Comparison of ENCODE assay signal across 8 cellular contexts in genomic region chr3:114213669-114214541, GRCh38. TPM values are rescaled to one million over a fixed set of nuclear protein-coding genes. Genes with fewer than 3 reads are reported as not detected.
DNase-seq lines count a peak whose midpoint lies in the region; ATAC-seq, FAIRE-seq and TF ChIP-seq lines count a peak whose summit lies in the region.

No MANE protein-coding gene starts in this region.

- no peaks in the 10 kb centered on the region for H3K27me3 ChIP-seq in liver (ENCODE audit: control insufficient read depth in 4 of 4, insufficient read depth in 4 of 4, low read length in 3 of 4)
- H3K27me3 ChIP-seq in HepG2 (ENCODE audit: control insufficient read depth in 1 of 2, insufficient read depth in 2 of 2, low read length in 2 of 2) = peaks cover 0 to 10% of the 10 kb centered on the region in 2 experiments; a peak in 1 of 5 replicates

- peak overlapping the region; percentile 39 to 46 for H3K27ac ChIP-seq in liver (ENCODE audit: low read depth in 1 of 2, low read length in 2 of 2)
- H3K27ac ChIP-seq in HepG2 (ENCODE audit: extremely low read length, insufficient read depth, low read length) = no peak overlapping the region

- DNase-seq in HepG2 (ENCODE audit: low spot score) (no peak), NOMO-1 treated with DMSO at 0.1 percent for 48 hours (lab: John Stamatoyannopoulos, UW; ENCODE audit: unreplicated experiment) (peak; percentile 84), left ventricle myocardium superior (no peak), posterior vena cava (ENCODE audit: low spot score) (no peak)
- peak; percentile 80 to 82 for DNase-seq in activated T-cell treated with anti-CD3 and anti-CD28 coated beads, Interleukin-2, amount 50 U/mL, for 48 hours
- peak; percentile 61 to 69 (median 62) for DNase-seq in stimulated activated CD4-positive, alpha-beta T cell treated with anti-CD3 and anti-CD28 coated beads, Interleukin-12 subunit alpha, Interleukin-12 subunit beta, amount 100 ng/mL, for 48 hours (ENCODE audit: low read depth in 2 of 3, low spot score in 1 of 3)

- TF ChIP-seq POLR2A in HepG2 (IDR thresholded peaks at IDR 0.05; ENCODE audit: insufficient read depth in 1 of 2, low read depth in 2 of 2, low read length in 2 of 2) = no peak

- intact Hi-C loops in HepG2 (cut with micrococcal nuclease; ENCODE audit: unreplicated experiment) = no loop called here
- intact Hi-C loops in left ventricle myocardium superior (cut with micrococcal nuclease) = no loop called here
- intact Hi-C loops in posterior vena cava (cut with DNase I) = no loop called here

- no peak for FAIRE-seq in HepG2 (lab: Jason Lieb, UNC)

- H3K4me2 ChIP-seq in HepG2 (ENCODE audit: low read depth, low read length) = no peak overlapping the region

- no peak overlapping the region for H2AFZ ChIP-seq in HepG2 (ENCODE audit: low read length)

- H3K79me2 ChIP-seq in HepG2 (ENCODE audit: insufficient read depth, low read length) = no peaks in the 10 kb centered on the region

- TF ChIP-seq RAD21 in liver (IDR thresholded peaks at IDR 0.05) (peak in 1 of 2 donors; percentile 15), HepG2 (CRISPR knock-in tag; IDR thresholded peaks at IDR 0.05) (no peak)

- 27% methylated on average over 18 of the region's 18 CpGs for WGBS in liver
- 23% methylated on average over 17 of the region's 18 CpGs for WGBS in HepG2 (ENCODE audit: low lambda C conversion rate)

- in situ Hi-C loops in HepG2 (cut with HindIII; ENCODE audit: extremely low pct_ligation_motif_present, low pct_unique_long_range_greater_than_20kb) = no loop called here

- no peak for TF ChIP-seq EP300 in HepG2 (IDR thresholded peaks at IDR 0.05; ENCODE audit: low read depth in 2 of 2, low read length in 2 of 2)
- no peak for TF ChIP-seq EP300 in HepG2 (CRISPR knock-in tag; IDR thresholded peaks at IDR 0.05; ENCODE audit: borderline replicate concordance)

- no TSS peak for BruUV-seq in HepG2 (replicated peaks; lab: Mats Ljungman, UMichigan)

- H3K9ac ChIP-seq in liver (ENCODE audit: low read depth in 1 of 2, low read length in 2 of 2) = peak overlapping the region in 1 of 2 donors; percentile 43
- no peak overlapping the region for H3K9ac ChIP-seq in HepG2 (ENCODE audit: insufficient read depth, low read depth, low read length)

- POLR2A ChIA-PET in HepG2 (lab: Yijun Ruan, JAX) = no interaction called here

- H3K4me1 ChIP-seq in liver (ENCODE audit: control insufficient read depth in 4 of 4, insufficient read depth in 4 of 4, low read length in 3 of 4) (no peaks in the 10 kb centered on the region), HepG2 (ENCODE audit: insufficient read depth, low read length) (no peaks in the 10 kb centered on the region)

- H4K20me1 ChIP-seq in HepG2 (ENCODE audit: insufficient read depth, low read length) = no peaks in the 10 kb centered on the region

- no peaks in the 10 kb centered on the region for H3K36me3 ChIP-seq in liver (ENCODE audit: control insufficient read depth in 4 of 4, insufficient read depth in 3 of 4, low read depth in 1 of 4, low read length in 3 of 4)
- no peaks in the 10 kb centered on the region for H3K36me3 ChIP-seq in HepG2 (replicated peaks in 1 of 2; ENCODE audit: control insufficient read depth in 1 of 2, insufficient read depth in 2 of 2, low read length in 2 of 2)

- CTCF ChIA-PET in HepG2 (lab: Yijun Ruan, JAX; ENCODE audit: low intra/inter-chr PET ratio, low total read pairs) = no interaction called here

- no peaks in the 10 kb centered on the region for H3K9me3 ChIP-seq in liver (ENCODE audit: control insufficient read depth in 4 of 4, low read length in 3 of 4)
- H3K9me3 ChIP-seq in HepG2 (ENCODE audit: low read length) = no peaks in the 10 kb centered on the region

- TF ChIP-seq CTCF in liver (IDR thresholded peaks at IDR 0.05; ENCODE audit: low read depth, low read length, missing input control) (no peak), HepG2 (CRISPR knock-in tag; IDR thresholded peaks at IDR 0.05) (no peak)

- no peak; the same call in 2 of the 3 replicates for ATAC-seq in HepG2
- peak; percentile 84 for ATAC-seq in HG02973 (IDR thresholded peaks at IDR 0.05; ENCODE audit: unreplicated experiment)
- ATAC-seq in left ventricle myocardium superior = peak; percentile 44

- H3K4me3 ChIP-seq in liver (ENCODE audit: low read depth in 1 of 3, low read length in 3 of 3) (no peak overlapping the region), HepG2 (replicated peaks in 1 of 3; ENCODE audit: insufficient read depth in 1 of 3, low read depth in 2 of 3, low read length in 3 of 3) (no peak overlapping the region)

TF ChIP-seq in liver, 16 proteins besides CTCF, POLR2A, EP300 and RAD21 (continues in another document):
- TF ChIP-seq NR2F2 (IDR thresholded peaks at IDR 0.05) = no peak

TF ChIP-seq in HepG2, 621 proteins besides CTCF, POLR2A, EP300 and RAD21:
- TF ChIP-seq TBP (CRISPR knock-in tag; IDR thresholded peaks at IDR 0.05) (no peak), RELA (CRISPR knock-in tag; IDR thresholded peaks at IDR 0.05) (no peak), ZNF34 (CRISPR knock-in tag; IDR thresholded peaks at IDR 0.05; ENCODE audit: borderline replicate concordance) (no peak), TBX2 (CRISPR knock-in tag; IDR thresholded peaks at IDR 0.05; ENCODE audit: borderline replicate concordance) (no peak), ZNF160 (CRISPR knock-in tag; IDR thresholded peaks at IDR 0.05) (no peak), ZNF501 (CRISPR knock-in tag; IDR thresholded peaks at IDR 0.05) (no peak), ATF3 (CRISPR knock-in tag; IDR thresholded peaks at IDR 0.05) (no peak), CAMTA2 (CRISPR knock-in tag; IDR thresholded peaks at IDR 0.05; ENCODE audit: borderline replicate concordance) (no peak), HHEX (CRISPR knock-in tag; IDR thresholded peaks at IDR 0.05) (no peak), RFX1 (IDR thresholded peaks at IDR 0.05) (no peak), NPAS2 (CRISPR knock-in tag; IDR thresholded peaks at IDR 0.05; ENCODE audit: borderline replicate concordance) (no peak), ZNF343 (CRISPR knock-in tag; IDR thresholded peaks at IDR 0.05) (no peak)

RNA-seq across cellular contexts. Expression of gene ZNF80, which starts 23.5 kb away (rescaled TPM):
- total RNA-seq in liver (not detected), HepG2 (2016; rRNA removed; fragmentation: Illumina TruSeq; extraction: Trizol) (not detected in 2 replicates), left ventricle myocardium superior (not detected), posterior vena cava (not detected)
- polyA plus RNA-seq in liver (under 1 TPM in 1 of 2 donors, not detected in 1; 0.06 TPM), HepG2 (2011; rRNA removed) (0.03 TPM in 1 of 2 replicates, not detected in the other)
- not detected in 2 replicates for total RNA-seq in HepG2 (2016; cell fraction: cytosol; rRNA removed; fragmentation: Illumina TruSeq; extraction: Trizol; ENCODE audit: low read depth)
- not detected in 2 replicates for total RNA-seq in HepG2 (2016; cell fraction: insoluble cytoplasmic fraction; rRNA removed; fragmentation: Illumina TruSeq; extraction: Trizol)
- total RNA-seq in HepG2 (2016; cell fraction: membrane; rRNA removed; fragmentation: Illumina TruSeq; extraction: Trizol) = not detected in 2 replicates
- total RNA-seq in HepG2 (2016; cell fraction: nucleus; rRNA removed; fragmentation: Illumina TruSeq; extraction: Trizol) = not detected in 2 replicates
- polyA plus RNA-seq in HepG2 (2011; cell fraction: cytosol; rRNA removed) = not detected in 2 replicates
- not detected in 2 replicates for polyA plus RNA-seq in HepG2 (2011; cell fraction: nucleus; rRNA removed)
- polyA plus RNA-seq in HepG2 (2012) = not detected in 2 replicates
- polyA plus RNA-seq in HepG2 (2016; cell fraction: cytosol; fragmentation: Illumina TruSeq; extraction: Trizol; ENCODE audit: low read depth) = not detected in 2 replicates
- polyA plus RNA-seq in HepG2 (2016; cell fraction: insoluble cytoplasmic fraction; fragmentation: Illumina TruSeq; extraction: Trizol; ENCODE audit: low read depth) = not detected in 2 replicates
- polyA plus RNA-seq in HepG2 (2016; cell fraction: membrane; fragmentation: Illumina TruSeq; extraction: Trizol; ENCODE audit: low read depth) = not detected in 2 replicates
- polyA plus RNA-seq in HepG2 (2016; cell fraction: nucleus; fragmentation: Illumina TruSeq; extraction: Trizol; ENCODE audit: insufficient read depth, low read depth) = not detected in 2 replicates
- 0.14 TPM in 1 of 2 replicates, not detected in the other for polyA minus RNA-seq in HepG2 (2011; rRNA and poly(A)+ RNA removed; ENCODE audit: low replicate concordance)
- not detected in 2 replicates for polyA minus RNA-seq in HepG2 (2011; cell fraction: cytosol; rRNA and poly(A)+ RNA removed)
- polyA minus RNA-seq in HepG2 (2011; cell fraction: nucleus; rRNA and poly(A)+ RNA removed) = not detected in 2 replicates

RNA-seq across cellular contexts. Expression of gene DRD3, which starts 35.1 kb away (rescaled TPM):
- total RNA-seq in liver (not detected), HepG2 (2016; rRNA removed; fragmentation: Illumina TruSeq; extraction: Trizol) (not detected in 2 replicates), left ventricle myocardium superior (not detected), posterior vena cava (not detected)
- polyA plus RNA-seq in liver (not detected), HepG2 (2011; rRNA removed) (not detected in 2 replicates)
- total RNA-seq in HepG2 (2016; cell fraction: cytosol; rRNA removed; fragmentation: Illumina TruSeq; extraction: Trizol; ENCODE audit: low read depth) = not detected in 2 replicates
- total RNA-seq in HepG2 (2016; cell fraction: insoluble cytoplasmic fraction; rRNA removed; fragmentation: Illumina TruSeq; extraction: Trizol) = not detected in 2 replicates
- total RNA-seq in HepG2 (2016; cell fraction: membrane; rRNA removed; fragmentation: Illumina TruSeq; extraction: Trizol) = not detected in 2 replicates
- not detected in 2 replicates for total RNA-seq in HepG2 (2016; cell fraction: nucleus; rRNA removed; fragmentation: Illumina TruSeq; extraction: Trizol)
- polyA plus RNA-seq in HepG2 (2011; cell fraction: cytosol; rRNA removed) = not detected in 2 replicates
- polyA plus RNA-seq in HepG2 (2011; cell fraction: nucleus; rRNA removed) = not detected in 2 replicates
- not detected in 2 replicates for polyA plus RNA-seq in HepG2 (2012)
- polyA plus RNA-seq in HepG2 (2016; cell fraction: cytosol; fragmentation: Illumina TruSeq; extraction: Trizol; ENCODE audit: low read depth) = not detected in 2 replicates
- not detected in 2 replicates for polyA plus RNA-seq in HepG2 (2016; cell fraction: insoluble cytoplasmic fraction; fragmentation: Illumina TruSeq; extraction: Trizol; ENCODE audit: low read depth)
- not detected in 2 replicates for polyA plus RNA-seq in HepG2 (2016; cell fraction: membrane; fragmentation: Illumina TruSeq; extraction: Trizol; ENCODE audit: low read depth)
- not detected in 2 replicates for polyA plus RNA-seq in HepG2 (2016; cell fraction: nucleus; fragmentation: Illumina TruSeq; extraction: Trizol; ENCODE audit: insufficient read depth, low read depth)
- polyA minus RNA-seq in HepG2 (2011; rRNA and poly(A)+ RNA removed; ENCODE audit: low replicate concordance) = not detected in 2 replicates
- not detected in 2 replicates for polyA minus RNA-seq in HepG2 (2011; cell fraction: cytosol; rRNA and poly(A)+ RNA removed)
- polyA minus RNA-seq in HepG2 (2011; cell fraction: nucleus; rRNA and poly(A)+ RNA removed) = not detected in 2 replicates

Comparison
In these comparisons a context has a peak if more than half of its experiments do, and no peak if none do; other contexts are left out.
1. DNase-seq: peak in NOMO-1 treated with DMSO at 0.1 percent for 48 hours (single experiment), activated T-cell treated with anti-CD3 and anti-CD28 coated beads, Interleukin-2, amount 50 U/mL, for 48 hours (2 of 2) and stimulated activated CD4-positive, alpha-beta T cell treated with anti-CD3 and anti-CD28 coated beads, Interleukin-12 subunit alpha, Interleukin-12 subunit beta, amount 100 ng/mL, for 48 hours (3 of 3); none in HepG2 (single experiment), left ventricle myocardium superior (single experiment) and posterior vena cava (single experiment).